In genomic region chr20:45294659-45295058, GRCh38 we compare ENCODE assay signal across 8 cellular contexts. TPM values are rescaled to one million over a fixed set of nuclear protein-coding genes. Genes with fewer than 3 reads are reported as not detected.
"Had no signal": no experiment of that assay in that cellular context is flagged by ENCODE, and none has a peak within 500 bp of the region (broad histone marks: within the 10 kb centered on the region; RNA-seq: fewer than 3 reads in every experiment).

No MANE protein-coding gene starts in this region.

- H3K4me3 ChIP-seq: K562 had no signal

- FAIRE-seq: K562 had no signal

- H3K4me1 ChIP-seq: HAP-1 had no signal

- DNase-seq: GM23248, GOT3, H7, IMR-90 had no signal

- H3K36me3 ChIP-seq: HAP-1 had no signal

- H3K9me3 ChIP-seq: HAP-1 had no signal

- H3K27ac ChIP-seq: GM23248 had no signal

- H3K9ac ChIP-seq: GM23248 had no signal

RNA-seq across cellular contexts. Expression of gene RBPJL, which starts 12.0 kb away (rescaled TPM):
- total RNA-seq: GM23248, H4, H7, HT-29, IMR-90, K562 had no signal
- polyA plus RNA-seq: GM23248, IMR-90, K562 had no signal

RNA-seq across cellular contexts. Expression of gene MATN4, which starts 13.4 kb away (rescaled TPM):
- total RNA-seq: GM23248, H4, IMR-90 had no signal
- polyA plus RNA-seq: GM23248, K562 had no signal

RNA-seq across cellular contexts. Expression of gene SLPI, which starts 40.3 kb away (rescaled TPM):
- total RNA-seq: H7, IMR-90 had no signal
- polyA plus RNA-seq: IMR-90, K562 had no signal
